8 cellular contexts compared by ENCODE assay signal in genomic region chr11:65429724-65430405, GRCh38. TPM values are rescaled to one million over a fixed set of nuclear protein-coding genes. Genes with fewer than 3 reads are reported as not detected.
DNase-seq lines count a peak whose midpoint lies in the region; ATAC-seq and TF ChIP-seq lines count a peak whose summit lies in the region.

No MANE protein-coding gene starts in this region.

- peaks cover 82 to 92% (median 91%) of the 10 kb centered on the region in 3 donors for H3K4me1 Mint-ChIP-seq in CD8-positive, alpha-beta memory T cell
- H3K4me1 Mint-ChIP-seq in natural killer cell: peaks cover 88 to 94% of the 10 kb centered on the region in 2 donors

- H3K36me3 Mint-ChIP-seq in CD8-positive, alpha-beta memory T cell: peaks cover 18 to 53% (median 20%) of the 10 kb centered on the region in 3 donors
- H3K36me3 Mint-ChIP-seq in natural killer cell: peaks cover 7% of the 10 kb centered on the region

- TF ChIP-seq CTCF in WI38 (IDR thresholded peaks at IDR 0.05; ENCODE audit: low read depth, low read length): no peak
- TF ChIP-seq CTCF in epithelial cell of esophagus (IDR thresholded peaks at IDR 0.05; ENCODE audit: insufficient read depth, low read depth, low read length, missing control alignments): no peak
- no peak for TF ChIP-seq CTCF in natural killer cell (IDR thresholded peaks at IDR 0.05)

- H3K27me3 Mint-ChIP-seq in CD8-positive, alpha-beta memory T cell: peaks cover 0 to 3% of the 10 kb centered on the region in 2 donors
- no peaks in the 10 kb centered on the region for H3K27me3 Mint-ChIP-seq in natural killer cell (ENCODE audit: low read depth in 2 of 2)

- peak overlapping the region; percentile 55 for H3K27ac ChIP-seq in CD8-positive, alpha-beta memory T cell (ENCODE audit: low read depth, low read length)

- POLR2A ChIA-PET in CD8-positive, alpha-beta memory T cell (lab: Charles Lee): interaction anchor here (0.6 to 20.1 kb wide), 7 partner anchors 9 to 74 kb away, joined by 3 to 1366 read pairs (median 9); partner anchors contain the start of gene MALAT1

- H3K36me3 ChIP-seq in CD8-positive, alpha-beta memory T cell (ENCODE audit: insufficient read depth, low read length): no peaks in the 10 kb centered on the region

- ATAC-seq in natural killer cell (no peak), HG03108 (IDR thresholded peaks at IDR 0.05; ENCODE audit: unreplicated experiment) (no peak), GM19023 (IDR thresholded peaks at IDR 0.05; ENCODE audit: unreplicated experiment) (no peak), GM18873 (IDR thresholded peaks at IDR 0.05; ENCODE audit: low FRiP score, unreplicated experiment) (no peak)

- H3K4me3 ChIP-seq in CD8-positive, alpha-beta memory T cell (ENCODE audit: low read length): peak overlapping the region; percentile 51
- H3K4me3 ChIP-seq in WI38 (ENCODE audit: low read depth, low read length): peak overlapping the region; percentile 44
- H3K4me3 ChIP-seq in epithelial cell of esophagus (ENCODE audit: low read length): peak overlapping the region; percentile 97

- no peaks in the 10 kb centered on the region for H3K9me3 ChIP-seq in CD8-positive, alpha-beta memory T cell (ENCODE audit: low read length)

- H3K4me1 ChIP-seq in CD8-positive, alpha-beta memory T cell (ENCODE audit: insufficient read depth, low read length): peaks cover 76% of the 10 kb centered on the region

- H3K27me3 ChIP-seq in CD8-positive, alpha-beta memory T cell (ENCODE audit: insufficient read depth, low read length, poor library complexity, severe bottlenecking): no peaks in the 10 kb centered on the region

- H3K9me3 Mint-ChIP-seq in CD8-positive, alpha-beta memory T cell: no peaks in the 10 kb centered on the region
- H3K9me3 Mint-ChIP-seq in natural killer cell: no peaks in the 10 kb centered on the region

- CTCF ChIA-PET in CD8-positive, alpha-beta memory T cell (lab: Charles Lee): interaction anchor here (1.0 to 2.2 kb wide), 6 partner anchors 11 to 74 kb away, joined by 3 to 15 read pairs (median 5); partner anchors contain the start of gene MALAT1

- peak overlapping the region; percentile 93 to 97 (median 94) for H3K4me3 Mint-ChIP-seq in CD8-positive, alpha-beta memory T cell
- peak overlapping the region; percentile 95 for H3K4me3 Mint-ChIP-seq in natural killer cell

- DNase-seq in CD8-positive, alpha-beta memory T cell: peak in 2 of 5 donors; percentile 54 to 71
- peak; percentile 82 for DNase-seq in HT1080 (ENCODE audit: low read depth)
- DNase-seq in epithelial cell of esophagus (ENCODE audit: low read depth): peak; percentile 73
- no peak for DNase-seq in natural killer cell

- H3K27ac Mint-ChIP-seq in CD8-positive, alpha-beta memory T cell: peak overlapping the region; percentile 94 to 100 (median 97)
- peak overlapping the region; percentile 98 to 100 for H3K27ac Mint-ChIP-seq in natural killer cell

- intact Hi-C loops in natural killer cell (cut with micrococcal nuclease): loop anchor here (2.0 kb wide), 2 partner anchors 45 to 47 kb away; no protein-coding TSS in a partner anchor

RNA-seq across cellular contexts. Expression of gene NEAT1, which starts 7.3 kb away (rescaled TPM):
- total RNA-seq in CD8-positive, alpha-beta memory T cell: 100 to 1,000 TPM; 196 to 204 TPM
- polyA plus RNA-seq in CD8-positive, alpha-beta memory T cell: 2.7 TPM
- 7.9 and 12.9 TPM in 2 replicates for total RNA-seq in HT1080 (2014; rRNA removed; shearing (Covaris generic))
- 77.8 and 83.7 TPM in 2 replicates for polyA plus RNA-seq in HT1080 (2015; cell fraction: cytosol; rRNA removed)
- 1,405 and 1,942 TPM in 2 replicates for polyA plus RNA-seq in HT1080 (2015; cell fraction: nucleus; rRNA removed)
- total RNA-seq in natural killer cell: 1,000 to 10,000 TPM; 1,031 to 1,768 (median 1,493) TPM

RNA-seq across cellular contexts. Expression of gene FRMD8, which starts 43.4 kb away (rescaled TPM):
- total RNA-seq in CD8-positive, alpha-beta memory T cell: 10 to 100 TPM; 44.9 to 49.8 TPM
- 60.6 TPM for polyA plus RNA-seq in CD8-positive, alpha-beta memory T cell
- 26.4 and 32.1 TPM in 2 replicates for total RNA-seq in HT1080 (2014; rRNA removed; shearing (Covaris generic))
- polyA plus RNA-seq in HT1080 (2015; cell fraction: cytosol; rRNA removed): 19.1 and 22.2 TPM in 2 replicates
- polyA plus RNA-seq in HT1080 (2015; cell fraction: nucleus; rRNA removed): 31.7 and 34.4 TPM in 2 replicates
- 10 to 100 TPM; 45.6 to 58.4 (median 57.7) TPM for total RNA-seq in natural killer cell

RNA-seq across cellular contexts. Expression of gene SLC25A45, which starts 47.4 kb away (rescaled TPM):
- 10 to 100 TPM; 13.3 to 13.8 TPM for total RNA-seq in CD8-positive, alpha-beta memory T cell
- 14.6 TPM for polyA plus RNA-seq in CD8-positive, alpha-beta memory T cell
- total RNA-seq in HT1080 (2014; rRNA removed; shearing (Covaris generic)): 1.4 and 1.9 TPM in 2 replicates
- 2.0 and 2.8 TPM in 2 replicates for polyA plus RNA-seq in HT1080 (2015; cell fraction: cytosol; rRNA removed)
- 6.7 and 11.5 TPM in 2 replicates for polyA plus RNA-seq in HT1080 (2015; cell fraction: nucleus; rRNA removed)
- 10 to 100 TPM; 50.9 to 61.1 (median 61.0) TPM for total RNA-seq in natural killer cell

Comparison
In these comparisons a context has a peak if more than half of its experiments do, and no peak if none do; other contexts are left out.
1. H3K4me3 ChIP-seq: peak in every context shown above with its lines; median percentile 97 in epithelial cell of esophagus; 51 in CD8-positive, alpha-beta memory T cell; 44 in WI38.
2. RNA of gene NEAT1, which starts 7.3 kb away (total RNA-seq): 1,031 to 1,768 TPM in natural killer cell and 196 to 204 TPM in CD8-positive, alpha-beta memory T cell; 7.9 to 12.9 TPM in HT1080; every median in the first group is over 10 times any median in the second.